In genomic region chr14:31909977-31910376, GRCh38 we compare ENCODE assay signal across 23 cellular contexts.
DNase-seq lines count a peak whose midpoint lies in the region; ATAC-seq, FAIRE-seq and TF ChIP-seq lines count a peak whose summit lies in the region.
"Had no signal": no experiment of that assay in that cellular context is flagged by ENCODE, and none has a peak within 500 bp of the region (broad histone marks: within the 10 kb centered on the region; RNA-seq: fewer than 3 reads in every experiment).

No MANE protein-coding gene starts in this region.

- H3K27ac ChIP-seq in HepG2 (ENCODE audit: extremely low read length, insufficient read depth, low read length): no peak overlapping the region
- H3K27ac ChIP-seq in right lobe of liver: no peak overlapping the region
- H3K27ac ChIP-seq: BLaER1, C4-2B, GM23248 had no signal

- H3K4me2 ChIP-seq in HepG2 (ENCODE audit: low read depth, low read length): no peak overlapping the region
- H3K4me2 ChIP-seq: BLaER1 had no signal

- H3K4me3 ChIP-seq in HepG2 (replicated peaks in 1 of 3; ENCODE audit: insufficient read depth in 1 of 3, low read depth in 2 of 3, low read length in 3 of 3) (no peak overlapping the region), right lobe of liver (no peak overlapping the region)
- H3K4me3 ChIP-seq: BLaER1, GM12878, GM23248 had no signal

- WGBS in HepG2 (ENCODE audit: low lambda C conversion rate): 44% methylated on average over 3 of the region's 3 CpGs
- WGBS in right lobe of liver (ENCODE audit: insufficient coverage, low coverage, low lambda C conversion rate, missing lambda C conversion rate): 90% methylated on average over 3 of the region's 3 CpGs

- H2AFZ ChIP-seq in HepG2 (ENCODE audit: low read length): no peak overlapping the region
- H2AFZ ChIP-seq: GM23248 had no signal

- H3K27me3 ChIP-seq in HepG2 (ENCODE audit: control insufficient read depth in 1 of 2, insufficient read depth in 2 of 2, low read length in 2 of 2) (no peaks in the 10 kb centered on the region), right lobe of liver (no peaks in the 10 kb centered on the region)
- H3K27me3 ChIP-seq: BLaER1 had no signal

- H4K20me1 ChIP-seq in HepG2 (ENCODE audit: insufficient read depth, low read length): no peaks in the 10 kb centered on the region
- H4K20me1 ChIP-seq: BLaER1 had no signal

- no TSS peak for BruUV-seq in HepG2 (replicated peaks; lab: Mats Ljungman, UMichigan)

- in situ Hi-C loops in HepG2 (cut with HindIII; ENCODE audit: extremely low pct_ligation_motif_present, low pct_unique_long_range_greater_than_20kb): no loop called here

- FAIRE-seq in HepG2 (lab: Jason Lieb, UNC) (no peak), HTR-8/SVneo (lab: Jason Lieb, UNC) (peak; percentile 28), colon (lab: Jason Lieb, UNC) (peak; percentile 18)
- FAIRE-seq: GM12878, GM19239, H1 had no signal

- H3K9me3 ChIP-seq in HepG2 (ENCODE audit: low read length) (peaks cover 17% of the 10 kb centered on the region), right lobe of liver (no peaks in the 10 kb centered on the region)

- intact Hi-C loops in HepG2 (cut with micrococcal nuclease; ENCODE audit: unreplicated experiment): no loop called here
- intact Hi-C loops in right lobe of liver (cut with DNase I): no loop called here
- intact Hi-C loops in left ventricle myocardium superior (cut with micrococcal nuclease): no loop called here

- DNase-seq in HepG2 (ENCODE audit: low spot score) (no peak), right lobe of liver (no peak), HTR-8/SVneo (ENCODE audit: insufficient read length, low spot score) (no peak), Kasumi-1 (lab: John Stamatoyannopoulos, UW) (no peak), left ventricle myocardium superior (no peak)
- DNase-seq: 8988T; Caco-2; CD4-positive, CD25-positive, alpha-beta regulatory T cell; CD8-positive, alpha-beta T cell; DMS 273 treated with DMSO at 0.1 percent for 48 hours; DMS79; EL; GDM1; GM23248; H7; HCEC 1CT had no signal

- POLR2A ChIA-PET in HepG2 (lab: Yijun Ruan, JAX): no interaction called here

- no peak for TF ChIP-seq RAD21 in HepG2 (CRISPR knock-in tag; IDR thresholded peaks at IDR 0.05)

- no peak overlapping the region for H3K9ac ChIP-seq in HepG2 (ENCODE audit: insufficient read depth, low read depth, low read length)
- H3K9ac ChIP-seq: BLaER1, GM23248 had no signal

- CTCF ChIA-PET in HepG2 (lab: Yijun Ruan, JAX; ENCODE audit: low intra/inter-chr PET ratio, low total read pairs): no interaction called here

- H3K4me1 ChIP-seq in HepG2 (ENCODE audit: insufficient read depth, low read length) (no peaks in the 10 kb centered on the region), right lobe of liver (no peaks in the 10 kb centered on the region)
- H3K4me1 ChIP-seq: BLaER1, Caco-2 had no signal

- no peak for TF ChIP-seq POLR2A in HepG2 (IDR thresholded peaks at IDR 0.05; ENCODE audit: insufficient read depth in 1 of 2, low read depth in 2 of 2, low read length in 2 of 2)
- no peak for TF ChIP-seq POLR2A in right lobe of liver (IDR thresholded peaks at IDR 0.05)

- ATAC-seq in HepG2 (no peak), right lobe of liver (no peak), HG03520 (IDR thresholded peaks at IDR 0.05; ENCODE audit: unreplicated experiment) (no peak), left ventricle myocardium superior (no peak)
- ATAC-seq: CD8-positive, alpha-beta T cell; GM12878 had no signal

- TF ChIP-seq EP300 in HepG2 (IDR thresholded peaks at IDR 0.05; ENCODE audit: low read depth in 2 of 2, low read length in 2 of 2) (no peak), HepG2 (CRISPR knock-in tag; IDR thresholded peaks at IDR 0.05; ENCODE audit: borderline replicate concordance) (no peak)

- no peak for TF ChIP-seq CTCF in HepG2 (CRISPR knock-in tag; IDR thresholded peaks at IDR 0.05)
- TF ChIP-seq CTCF in right lobe of liver (IDR thresholded peaks at IDR 0.05): no peak

- H3K36me3 ChIP-seq in HepG2 (replicated peaks in 1 of 2; ENCODE audit: control insufficient read depth in 1 of 2, insufficient read depth in 2 of 2, low read length in 2 of 2): no peaks in the 10 kb centered on the region
- H3K36me3 ChIP-seq in right lobe of liver: no peaks in the 10 kb centered on the region
- H3K36me3 ChIP-seq: BLaER1 had no signal

- no peaks in the 10 kb centered on the region for H3K79me2 ChIP-seq in HepG2 (ENCODE audit: insufficient read depth, low read length)

TF ChIP-seq in HepG2, 621 proteins besides CTCF, POLR2A, EP300 and RAD21:
- TF ChIP-seq HMGXB4 (CRISPR knock-in tag; IDR thresholded peaks at IDR 0.05; ENCODE audit: borderline replicate concordance in 1 of 2, low read depth in 1 of 2) (no peak), ZNF772 (CRISPR knock-in tag; IDR thresholded peaks at IDR 0.05) (no peak), CCDC6 (CRISPR knock-in tag; IDR thresholded peaks at IDR 0.05) (no peak), KLF11 (CRISPR knock-in tag; IDR thresholded peaks at IDR 0.05) (no peak), ZNF577 (CRISPR knock-in tag; IDR thresholded peaks at IDR 0.05; ENCODE audit: borderline replicate concordance, low read depth) (0 out of 2 replicates have a peak, but pooled peaks have one; percentile 6), MAFK (conservative IDR thresholded peaks at IDR 0.05 in 1 of 2, IDR thresholded peaks at IDR 0.05 in 1 of 2; ENCODE audit: low read length in 2 of 2) (peak; percentile 86 to 89), ZNF850 (CRISPR knock-in tag; conservative IDR thresholded peaks at IDR 0.05) (no peak), KLF12 (CRISPR knock-in tag; IDR thresholded peaks at IDR 0.05; ENCODE audit: borderline replicate concordance) (no peak), MAFF (IDR thresholded peaks at IDR 0.05; ENCODE audit: low read depth, low read length) (peak; percentile 92)
